9 cellular contexts compared by ENCODE assay signal in genomic region chr5:136080113-136080482, GRCh38. TPM values are rescaled to one million over a fixed set of nuclear protein-coding genes. Genes with fewer than 3 reads are reported as not detected.
DNase-seq lines count a peak whose midpoint lies in the region; ATAC-seq and TF ChIP-seq lines count a peak whose summit lies in the region.
"Had no signal": no experiment of that assay in that cellular context is flagged by ENCODE, and none has a peak within 500 bp of the region (broad histone marks: within the 10 kb centered on the region; RNA-seq: fewer than 3 reads in every experiment).

No MANE protein-coding gene starts in this region.

- H3K36me3 Mint-ChIP-seq in MCF 10A (ENCODE audit: insufficient read depth, unreplicated experiment), result no peaks in the 10 kb centered on the region
- H3K36me3 Mint-ChIP-seq in WTC11, result no peaks in the 10 kb centered on the region

- CTCF ChIA-PET in MCF 10A (lab: Yijun Ruan, JAX) (interaction anchor here (0.7 to 6.0 kb wide), 5 partner anchors 11 to 189 kb away, joined by 3 to 75 read pairs (median 6); no protein-coding TSS in a partner anchor), WTC11 (lab: Charles Lee) (interaction anchor here (0.6 to 3.2 kb wide), 11 partner anchors 16 to 618 kb away, joined by 3 to 13 read pairs (median 4); partner anchors contain the start of gene TGFBI)

- no TSS peak for BruUV-seq in MCF 10A (replicated peaks; lab: Mats Ljungman, UMichigan)

- H3K4me3 ChIP-seq in breast epithelium, result peak overlapping the region; percentile 34 to 65 (median 37)
- peak overlapping the region; percentile 55 for H3K4me3 ChIP-seq in iPS-11a (ENCODE audit: low read depth, low read length)
- peak overlapping the region; percentile 49 for H3K4me3 ChIP-seq in upper lobe of right lung

- H3K36me3 ChIP-seq in breast epithelium (no peaks in the 10 kb centered on the region), upper lobe of right lung (no peaks in the 10 kb centered on the region)

- H3K27ac Mint-ChIP-seq in MCF 10A (ENCODE audit: low read depth, unreplicated experiment), result no peak overlapping the region
- H3K27ac Mint-ChIP-seq in WTC11, result no peak overlapping the region

- intact Hi-C loops in breast epithelium (cut with DNase I; ENCODE audit: low total_unique reads), result no loop called here
- intact Hi-C loops in MCF 10A (cut with micrococcal nuclease), result no loop called here
- intact Hi-C loops in upper lobe of right lung (cut with DNase I), result loop anchor here (10.0 kb wide), 1 partner anchor 135 kb away; no protein-coding TSS in a partner anchor

- peak; percentile 2; the same call in 1 of the 2 replicates for ATAC-seq in WTC11
- peak; percentile 2 for ATAC-seq in upper lobe of right lung
- ATAC-seq in HG03342 (IDR thresholded peaks at IDR 0.05; ENCODE audit: unreplicated experiment), result no peak

- H3K4me1 ChIP-seq in breast epithelium (no peaks in the 10 kb centered on the region), upper lobe of right lung (peaks cover 8% of the 10 kb centered on the region)

- TF ChIP-seq POLR2A in breast epithelium (IDR thresholded peaks at IDR 0.05), result no peak

- POLR2A ChIA-PET in MCF 10A (lab: Yijun Ruan, JAX) (interaction anchor here (1.1 to 1.3 kb wide), 2 partner anchors 14 to 52 kb away, joined by 3 to 5 read pairs; partner anchors contain the start of gene TGFBI), WTC11 (lab: Charles Lee) (interaction anchor here (1.6 kb wide), 1 partner anchor 53 kb away, joined by 4 read pairs; the partner anchor contains the start of gene SMAD5)

- H3K9me3 ChIP-seq in breast epithelium (no peaks in the 10 kb centered on the region), upper lobe of right lung (no peaks in the 10 kb centered on the region)

- peak overlapping the region in 1 of 2 donors; percentile 91 for H3K27ac ChIP-seq in breast epithelium
- H3K27ac ChIP-seq in upper lobe of right lung, result no peak overlapping the region

- H3K4me3 Mint-ChIP-seq in MCF 10A (ENCODE audit: unreplicated experiment), result no peak overlapping the region
- peak overlapping the region; percentile 85 for H3K4me3 Mint-ChIP-seq in WTC11

- no peaks in the 10 kb centered on the region for H3K27me3 Mint-ChIP-seq in MCF 10A (ENCODE audit: insufficient read depth, unreplicated experiment)
- peaks cover 27% of the 10 kb centered on the region for H3K27me3 Mint-ChIP-seq in WTC11 (ENCODE audit: low read depth)

- no peak for TF ChIP-seq CTCF in breast epithelium (IDR thresholded peaks at IDR 0.05)
- no peak for TF ChIP-seq CTCF in MCF 10A (IDR thresholded peaks at IDR 0.05; ENCODE audit: unreplicated experiment)
- no peak for TF ChIP-seq CTCF in WTC11 (IDR thresholded peaks at IDR 0.05)
- no peak for TF ChIP-seq CTCF in upper lobe of right lung (IDR thresholded peaks at IDR 0.05)

- H3K4me1 Mint-ChIP-seq in MCF 10A (ENCODE audit: insufficient read depth, unreplicated experiment), result no peaks in the 10 kb centered on the region
- H3K4me1 Mint-ChIP-seq in WTC11, result peaks cover 8% of the 10 kb centered on the region

- no peaks in the 10 kb centered on the region for H3K27me3 ChIP-seq in breast epithelium
- peaks cover 6% of the 10 kb centered on the region for H3K27me3 ChIP-seq in upper lobe of right lung

- H3K9me3 Mint-ChIP-seq in MCF 10A (ENCODE audit: unreplicated experiment) (no peaks in the 10 kb centered on the region), WTC11 (no peaks in the 10 kb centered on the region)

- DNase-seq in breast epithelium (ENCODE audit: low spot score in 2 of 2) (no peak), MCF 10A (ENCODE audit: unreplicated experiment) (no peak), WTC11 (ENCODE audit: low spot score) (no peak), upper lobe of right lung (no peak), kidney tubule cell (ENCODE audit: low spot score) (no peak), HPDE6-E6E7 (ENCODE audit: extremely low spot score) (no peak)
- DNase-seq: DND-41 had no signal

TF ChIP-seq in WTC11, 78 proteins besides CTCF, POLR2A, EP300 and RAD21:
- TF ChIP-seq ERG (CRISPR knock-in tag; IDR thresholded peaks at IDR 0.05), result no peak
- TF ChIP-seq NFE2L1 (CRISPR knock-in tag; IDR thresholded peaks at IDR 0.05), result no peak
- TF ChIP-seq ZNF671 (CRISPR knock-in tag; IDR thresholded peaks at IDR 0.05), result no peak
- no peak for TF ChIP-seq PREB (CRISPR knock-in tag; IDR thresholded peaks at IDR 0.05; ENCODE audit: borderline replicate concordance)
- no peak for TF ChIP-seq USF2 (CRISPR knock-in tag; IDR thresholded peaks at IDR 0.05)
- TF ChIP-seq ESRRA (CRISPR knock-in tag; IDR thresholded peaks at IDR 0.05; ENCODE audit: borderline replicate concordance), result no peak
- no peak for TF ChIP-seq MXD4 (CRISPR knock-in tag; IDR thresholded peaks at IDR 0.05; ENCODE audit: borderline replicate concordance)
- TF ChIP-seq JUN (CRISPR knock-in tag; IDR thresholded peaks at IDR 0.05), result no peak
- no peak for TF ChIP-seq KAT7 (CRISPR knock-in tag; IDR thresholded peaks at IDR 0.05; ENCODE audit: borderline replicate concordance)
- no peak for TF ChIP-seq E2F4 (CRISPR knock-in tag; IDR thresholded peaks at IDR 0.05; ENCODE audit: borderline replicate concordance, low read depth)
- no peak for TF ChIP-seq TEAD4 (CRISPR knock-in tag; IDR thresholded peaks at IDR 0.05)
- no peak for TF ChIP-seq AR (CRISPR knock-in tag; IDR thresholded peaks at IDR 0.05)
- TF ChIP-seq SMAD3 (CRISPR knock-in tag; IDR thresholded peaks at IDR 0.05; ENCODE audit: borderline replicate concordance), result no peak
- TF ChIP-seq IRF2 (CRISPR knock-in tag; IDR thresholded peaks at IDR 0.05; ENCODE audit: borderline replicate concordance, low read depth), result no peak
- TF ChIP-seq ZNF219 (CRISPR knock-in tag; IDR thresholded peaks at IDR 0.05; ENCODE audit: borderline replicate concordance), result no peak
- TF ChIP-seq RORB (CRISPR knock-in tag; IDR thresholded peaks at IDR 0.05), result no peak
- TF ChIP-seq ZNF263 (CRISPR knock-in tag; IDR thresholded peaks at IDR 0.05; ENCODE audit: low read depth), result no peak

RNA-seq across cellular contexts. Expression of gene TGFBI, which starts 51.3 kb away (rescaled TPM):
- total RNA-seq in breast epithelium (100 to 1,000 TPM in 1 of 3 donors, 10 to 100 TPM in 2; 40.4 to 145 (median 45.2) TPM), MCF 10A (2022) (623 and 892 TPM in 2 replicates), WTC11 (2021) (7.2 to 9.1 TPM (median 7.8 TPM) in 3 replicates), upper lobe of right lung (96.7 TPM)

RNA-seq across cellular contexts. Expression of gene SMAD5, which starts 52.5 kb away (rescaled TPM):
- total RNA-seq in breast epithelium (10 to 100 TPM; 45.6 to 63.7 (median 52.4) TPM), MCF 10A (2022) (97.4 and 106 TPM in 2 replicates), WTC11 (2021) (54.9 to 70.3 TPM (median 65.2 TPM) in 3 replicates), upper lobe of right lung (52.7 TPM)
